ENCODE assay signal across 10 cellular contexts in the genomic region with DNA sequence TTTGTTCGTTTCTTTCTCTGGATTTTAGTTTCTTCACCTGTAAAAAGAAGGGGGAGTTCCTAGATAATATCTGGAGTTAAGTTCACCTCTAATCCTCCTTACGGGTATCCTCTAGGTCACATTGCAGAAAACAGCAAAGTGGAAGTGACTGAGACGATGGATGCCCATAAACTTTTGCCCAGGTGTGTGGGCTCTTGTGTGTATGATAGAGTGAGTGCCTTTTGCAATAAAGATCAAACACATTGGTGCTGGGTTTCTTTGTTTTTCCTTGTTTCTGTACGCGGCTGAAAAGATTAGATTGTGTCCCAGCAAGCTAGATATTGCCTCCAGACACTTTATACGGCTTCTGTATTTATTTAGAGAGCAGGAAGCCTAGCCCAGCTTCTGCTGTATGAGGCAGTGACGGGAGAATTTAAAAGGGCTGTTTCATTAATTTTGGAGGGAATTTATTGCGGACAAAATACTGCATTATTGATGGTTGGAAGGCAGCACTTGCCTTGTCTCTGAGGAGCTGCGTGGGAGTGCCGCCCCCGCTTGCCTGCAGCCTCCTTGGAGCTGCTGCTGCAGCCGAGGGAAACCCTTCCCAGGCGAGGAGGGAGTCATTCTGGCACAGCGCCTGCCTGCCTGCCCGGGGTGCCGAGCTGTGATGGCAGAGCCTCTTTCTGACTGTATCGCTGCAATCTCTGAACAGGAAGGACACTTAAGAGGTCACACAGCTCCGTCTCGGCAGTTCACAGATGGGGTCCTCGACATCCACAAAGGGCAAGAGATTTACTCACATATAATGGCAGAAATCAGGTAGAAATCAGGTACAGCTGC. TPM values are rescaled to one million over a fixed set of nuclear protein-coding genes. Genes with fewer than 3 reads are reported as not detected.
DNase-seq lines count a peak whose midpoint lies in the region; ATAC-seq and TF ChIP-seq lines count a peak whose summit lies in the region.
"Had no signal": no experiment of that assay in that cellular context is flagged by ENCODE, and none has a peak within 500 bp of the region (broad histone marks: within the 10 kb centered on the region; RNA-seq: fewer than 3 reads in every experiment).

No MANE protein-coding gene starts in this region.

- no peaks in the 10 kb centered on the region for H3K79me2 ChIP-seq in smooth muscle cell (ENCODE audit: low read depth)

- DNase-seq in HEK293T (ENCODE audit: extremely low spot score) (peak; percentile 36), SK-N-DZ (ENCODE audit: low spot score) (peak; percentile 46), heart left ventricle (peak; percentile 20 to 73 (median 48)), smooth muscle cell (lab: John Stamatoyannopoulos, UW; ENCODE audit: unreplicated experiment) (peak; percentile 2), COLO668 (lab: John Stamatoyannopoulos, UW; ENCODE audit: unreplicated experiment) (no peak), dedifferentiated amniotic fluid mesenchymal stem cell (ENCODE audit: extremely low spot score) (no peak)
- DNase-seq in activated naive CD4-positive, alpha-beta T cell treated with anti-CD3 and anti-CD28 coated beads, Interleukin-2, amount 50 U/mL, for 16 hours, result no peak

- CTCF ChIA-PET in HEK293T (lab: Yijun Ruan, JAX), result no interaction called here

- intact Hi-C loops in heart left ventricle (cut with DNase I), result no loop called here

- H3K4me1 ChIP-seq in heart left ventricle, result peaks cover 0 to 10% (median 0%) of the 10 kb centered on the region in 12 donors
- no peaks in the 10 kb centered on the region for H3K4me1 ChIP-seq in smooth muscle cell (ENCODE audit: low read depth)

- no peaks in the 10 kb centered on the region for H3K27me3 ChIP-seq in heart left ventricle
- no peaks in the 10 kb centered on the region for H3K27me3 ChIP-seq in smooth muscle cell (ENCODE audit: low read depth)

- no peaks in the 10 kb centered on the region for H3F3A ChIP-seq in smooth muscle cell (ENCODE audit: low read depth)

- H3K36me3 ChIP-seq in heart left ventricle (no peaks in the 10 kb centered on the region), smooth muscle cell (ENCODE audit: low read depth) (no peaks in the 10 kb centered on the region)

- POLR2A ChIA-PET in HEK293T (lab: Yijun Ruan, JAX), result no interaction called here

- no peak overlapping the region for H3K9ac ChIP-seq in smooth muscle cell (ENCODE audit: low read depth)

- H3K4me2 ChIP-seq in smooth muscle cell, result peak overlapping the region; percentile 21

- no peak for TF ChIP-seq POLR2A in heart left ventricle (IDR thresholded peaks at IDR 0.05)

- H3K4me3 ChIP-seq in heart left ventricle (peak overlapping the region in 8 of 12 donors; percentile 4 to 35 (median 23)), smooth muscle cell (peak overlapping the region; percentile 7)

- H3K27ac ChIP-seq in heart left ventricle (no peak overlapping the region), smooth muscle cell (ENCODE audit: low read depth) (no peak overlapping the region)

- ATAC-seq in heart left ventricle (peak in 1 of 4 donors; percentile 64), HG03565 (IDR thresholded peaks at IDR 0.05; ENCODE audit: unreplicated experiment) (no peak)
- ATAC-seq: left lobe of liver had no signal

- TF ChIP-seq CTCF in heart left ventricle (IDR thresholded peaks at IDR 0.05) (no peak), smooth muscle cell (IDR thresholded peaks at IDR 0.05; ENCODE audit: borderline replicate concordance, insufficient read depth, poor library complexity, severe bottlenecking) (no peak)

- no peak overlapping the region for H2AFZ ChIP-seq in smooth muscle cell (ENCODE audit: low read depth)

- H4K20me1 ChIP-seq in smooth muscle cell (ENCODE audit: low read depth), result no peaks in the 10 kb centered on the region

- 18 to 28% (median 22%) methylated on average over 20 of the region's 20 CpGs for WGBS in heart left ventricle, 4 donors
- 63% methylated on average over 20 of the region's 20 CpGs for WGBS in smooth muscle cell (ENCODE audit: low lambda C conversion rate)

- H3K9me3 ChIP-seq in heart left ventricle, result no peaks in the 10 kb centered on the region
- H3K9me3 ChIP-seq in smooth muscle cell (replicated peaks; ENCODE audit: low read depth), result no peaks in the 10 kb centered on the region

TF ChIP-seq in HEK293T, 16 proteins besides CTCF, POLR2A, EP300 and RAD21:
- TF ChIP-seq SP1 (IDR thresholded peaks at IDR 0.05), result no peak
- TF ChIP-seq HDGF (IDR thresholded peaks at IDR 0.05; ENCODE audit: borderline replicate concordance), result no peak
- TF ChIP-seq L3MBTL2 (conservative IDR thresholded peaks at IDR 0.05), result no peak; the same call in 1 of the 2 replicates
TF ChIP-seq in HEK293T: peak in this region for 0.

RNA-seq across cellular contexts. Expression of gene PYDC2, which starts 38.6 kb away (rescaled TPM):
- not detected in 2 replicates for polyA plus RNA-seq in SK-N-DZ (2014; cell fraction: cytosol; rRNA removed)
- polyA plus RNA-seq in SK-N-DZ (2014; cell fraction: nucleus; rRNA removed), result not detected in 2 replicates
- total RNA-seq in heart left ventricle (not detected), smooth muscle cell (not detected in 2 replicates)
- polyA plus RNA-seq in heart left ventricle (not detected), smooth muscle cell (not detected in 2 replicates)
- total RNA-seq: left lobe of liver, urinary bladder had no signal
- polyA plus RNA-seq: urinary bladder had no signal

Comparison
In these comparisons a context has a peak if more than half of its experiments do, and no peak if none do; other contexts are left out.
1. DNase-seq: peak in HEK293T (single experiment), SK-N-DZ (single experiment), heart left ventricle (5 of 5) and smooth muscle cell (single experiment); none in COLO668 (single experiment), dedifferentiated amniotic fluid mesenchymal stem cell (single experiment) and activated naive CD4-positive, alpha-beta T cell treated with anti-CD3 and anti-CD28 coated beads, Interleukin-2, amount 50 U/mL, for 16 hours (single experiment).